8 cellular contexts compared by ENCODE assay signal in genomic region chr20:37525810-37526209, GRCh38. TPM values are rescaled to one million over a fixed set of nuclear protein-coding genes. Genes with fewer than 3 reads are reported as not detected.
DNase-seq lines count a peak whose midpoint lies in the region; ATAC-seq and TF ChIP-seq lines count a peak whose summit lies in the region.

No MANE protein-coding gene starts in this region.

- peak overlapping the region; percentile 10; the same call in 1 of the 2 replicates for H3K4me3 ChIP-seq in MG63

- peak overlapping the region; percentile 100 for H3K27ac Mint-ChIP-seq in effector memory CD8-positive, alpha-beta T cell
- H3K27ac Mint-ChIP-seq in neural crest cell (ENCODE audit: unreplicated experiment): no peak overlapping the region

- H3K9me3 ChIP-seq in MG63: no peaks in the 10 kb centered on the region

- H3K36me3 ChIP-seq in MG63: peaks cover 12% of the 10 kb centered on the region

- peaks cover 39% of the 10 kb centered on the region for H3K36me3 Mint-ChIP-seq in effector memory CD8-positive, alpha-beta T cell (ENCODE audit: insufficient read depth)
- peaks cover 7% of the 10 kb centered on the region for H3K36me3 Mint-ChIP-seq in neural crest cell (ENCODE audit: low read depth)

- peak overlapping the region; percentile 88 to 95 for H3K4me3 Mint-ChIP-seq in effector memory CD8-positive, alpha-beta T cell
- peak overlapping the region; percentile 94 for H3K4me3 Mint-ChIP-seq in neural crest cell

- no peaks in the 10 kb centered on the region for H3K27me3 ChIP-seq in MG63

- no peak for TF ChIP-seq CTCF in C4-2B (conservative IDR thresholded peaks at IDR 0.05)
- TF ChIP-seq CTCF in neural crest cell (conservative IDR thresholded peaks at IDR 0.05): no peak

- H3K9me3 Mint-ChIP-seq in effector memory CD8-positive, alpha-beta T cell: no peaks in the 10 kb centered on the region
- H3K9me3 Mint-ChIP-seq in neural crest cell: no peaks in the 10 kb centered on the region

- ATAC-seq in effector memory CD8-positive, alpha-beta T cell (replicated peaks): no peak
- ATAC-seq in GM19395 (IDR thresholded peaks at IDR 0.05; ENCODE audit: unreplicated experiment): no peak
- no peak for ATAC-seq in HG03439 (IDR thresholded peaks at IDR 0.05; ENCODE audit: unreplicated experiment)

- peak overlapping the region; percentile 95; the same call in 1 of the 2 replicates for H3K27ac ChIP-seq in C4-2B

- peaks cover 49% of the 10 kb centered on the region in 2 donors for H3K4me1 Mint-ChIP-seq in effector memory CD8-positive, alpha-beta T cell (ENCODE audit: low read depth in 2 of 2)
- peaks cover 53% of the 10 kb centered on the region for H3K4me1 Mint-ChIP-seq in neural crest cell

- DNase-seq in MG63 (no peak), neural crest cell (ENCODE audit: low read depth, low spot score) (no peak), medulla oblongata (ENCODE audit: extremely low spot score) (no peak)
- DNase-seq in effector memory CD8-positive, alpha-beta T cell: no peak
- no peak for DNase-seq in stimulated activated naive CD4-positive, alpha-beta T cell (lab: John Stamatoyannopoulos, UW)

- peaks cover 0 to 2% of the 10 kb centered on the region in 2 donors for H3K27me3 Mint-ChIP-seq in effector memory CD8-positive, alpha-beta T cell
- H3K27me3 Mint-ChIP-seq in neural crest cell (ENCODE audit: low read depth): peaks cover 7% of the 10 kb centered on the region

RNA-seq across cellular contexts. Expression of gene BLCAP, which starts 1.9 kb away (rescaled TPM):
- total RNA-seq in MG63 (2014; rRNA removed; shearing (Covaris generic); ENCODE audit: low replicate concordance): 23.6 and 26.6 TPM in 2 replicates
- total RNA-seq in neural crest cell: 43.2 and 44.2 TPM in 2 replicates

RNA-seq across cellular contexts. Expression of gene NNAT, which starts 4.8 kb away (rescaled TPM):
- total RNA-seq in MG63 (2014; rRNA removed; shearing (Covaris generic); ENCODE audit: low replicate concordance): not detected in 2 replicates
- 113 and 119 TPM in 2 replicates for total RNA-seq in neural crest cell

Comparison
In these comparisons a context has a peak if more than half of its experiments do, and no peak if none do; other contexts are left out.
1. RNA of gene NNAT, which starts 4.8 kb away (total RNA-seq): 113 to 119 TPM in neural crest cell; not detected in MG63; every median in the first group is over 100 times any median in the second.